ENCODE assay signal across 14 cellular contexts in the genomic region with DNA sequence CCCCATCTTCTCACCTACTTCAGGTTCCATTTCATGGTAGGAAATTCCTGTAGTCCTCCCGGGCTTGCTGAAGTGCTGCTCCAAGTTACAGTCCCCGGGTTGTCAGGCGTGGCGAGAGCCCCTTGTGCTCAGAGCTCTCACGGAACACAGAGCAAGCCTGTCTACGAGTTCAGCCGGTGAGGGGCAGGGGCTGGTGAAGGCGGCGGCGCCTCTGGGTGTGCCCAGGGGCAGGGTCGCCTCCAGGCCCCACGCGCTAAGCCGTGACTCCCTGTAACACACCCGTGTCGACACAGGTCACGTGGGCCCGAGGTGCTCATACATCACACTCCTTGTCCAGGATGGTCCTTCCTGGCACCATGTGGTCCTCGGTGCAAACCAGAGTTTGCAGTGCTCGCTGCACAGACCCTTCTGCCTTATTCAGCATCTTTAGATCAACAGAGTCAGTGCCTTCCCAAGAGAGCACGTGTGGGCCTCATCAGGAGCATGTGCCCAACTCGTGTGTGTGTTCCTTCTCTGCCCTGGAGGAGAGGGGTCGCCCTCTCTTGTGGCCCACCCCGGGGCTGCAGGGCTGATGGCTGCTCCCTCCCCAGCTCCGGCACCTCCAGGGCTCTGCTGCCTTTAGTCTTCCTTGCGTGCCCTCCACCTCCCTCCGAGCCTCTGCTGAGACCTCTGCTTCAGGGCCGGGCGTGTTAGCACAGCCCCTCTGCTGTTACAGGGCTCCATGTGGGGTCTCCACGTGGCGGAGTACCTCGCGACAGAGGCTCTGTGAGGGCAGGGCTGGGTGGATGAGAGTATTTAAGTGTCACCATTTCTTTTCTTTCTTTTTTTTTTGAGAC.
"Had no signal": no experiment of that assay in that cellular context is flagged by ENCODE, and none has a peak within 500 bp of the region (broad histone marks: within the 10 kb centered on the region; RNA-seq: fewer than 3 reads in every experiment).

No MANE protein-coding gene starts in this region.

- H3K4me3 ChIP-seq: esophagus muscularis mucosa, hepatocyte, testis had no signal

- ATAC-seq: left ventricle myocardium superior; sciatic nerve; stimulated activated naive CD8-positive, alpha-beta T cell treated with anti-CD3 and anti-CD28 coated beads, Interleukin-15, amount 100 ng/mL, for 72 hours; WTC11 had no signal

- H3K27me3 ChIP-seq: esophagus muscularis mucosa, hepatocyte, testis had no signal

- H3K9me3 ChIP-seq: esophagus muscularis mucosa, testis had no signal

- DNase-seq: activated CD4-positive, alpha-beta T cell treated with anti-CD3 and anti-CD28 coated beads for 4 hours; activated CD8-positive, alpha-beta memory T cell treated with anti-CD3 and anti-CD28 coated beads, Interleukin-2, amount 50 U/mL, for 48 hours; activated naive CD4-positive, alpha-beta T cell; kidney glomerular epithelial cell; left ventricle myocardium superior; stimulated activated CD4-positive, alpha-beta T cell treated with anti-CD3 and anti-CD28 coated beads, Interleukin-1b, Interleukin-23, amount 100 ng/mL, for 48 hours; stimulated activated naive CD8-positive, alpha-beta T cell treated with anti-CD3 and anti-CD28 coated beads, Interleukin-15, amount 100 ng/mL, for 72 hours; T-helper 2 cell; testis had no signal

- H2AFZ ChIP-seq: hepatocyte had no signal

- H3K4me3 Mint-ChIP-seq: activated T-helper 1 cell treated with anti-CD3 and anti-CD28 coated beads, Interleukin-12 subunit alpha, Interleukin-12 subunit beta, Interleukin-2, Interleukin-4 antibody, amounts not matched to agents 30 ng/mL and 10 ng/mL and 1 ng/mL, durations not matched to agents 14 hours and 24 hours and 36 hours; stimulated activated naive CD8-positive, alpha-beta T cell treated with anti-CD3 and anti-CD28 coated beads, Interleukin-15, amount 100 ng/mL, for 72 hours; WTC11 had no signal

- H3K4me2 ChIP-seq: hepatocyte had no signal

- H3K9me3 Mint-ChIP-seq: activated T-helper 1 cell treated with anti-CD3 and anti-CD28 coated beads, Interleukin-12 subunit alpha, Interleukin-12 subunit beta, Interleukin-2, Interleukin-4 antibody, amounts not matched to agents 30 ng/mL and 10 ng/mL and 1 ng/mL, durations not matched to agents 14 hours and 24 hours and 36 hours; stimulated activated naive CD8-positive, alpha-beta T cell treated with anti-CD3 and anti-CD28 coated beads, Interleukin-15, amount 100 ng/mL, for 72 hours; WTC11 had no signal

- H3K27me3 Mint-ChIP-seq: stimulated activated naive CD8-positive, alpha-beta T cell treated with anti-CD3 and anti-CD28 coated beads, Interleukin-15, amount 100 ng/mL, for 72 hours had no signal

- H3K27ac ChIP-seq: esophagus muscularis mucosa, hepatocyte, testis had no signal

- H3K27ac Mint-ChIP-seq: activated T-helper 1 cell treated with anti-CD3 and anti-CD28 coated beads, Interleukin-12 subunit alpha, Interleukin-12 subunit beta, Interleukin-2, Interleukin-4 antibody, amounts not matched to agents 30 ng/mL and 10 ng/mL and 1 ng/mL, durations not matched to agents 14 hours and 24 hours and 36 hours; WTC11 had no signal
